ENCODE assay signal across 1 cellular context in the genomic region with DNA sequence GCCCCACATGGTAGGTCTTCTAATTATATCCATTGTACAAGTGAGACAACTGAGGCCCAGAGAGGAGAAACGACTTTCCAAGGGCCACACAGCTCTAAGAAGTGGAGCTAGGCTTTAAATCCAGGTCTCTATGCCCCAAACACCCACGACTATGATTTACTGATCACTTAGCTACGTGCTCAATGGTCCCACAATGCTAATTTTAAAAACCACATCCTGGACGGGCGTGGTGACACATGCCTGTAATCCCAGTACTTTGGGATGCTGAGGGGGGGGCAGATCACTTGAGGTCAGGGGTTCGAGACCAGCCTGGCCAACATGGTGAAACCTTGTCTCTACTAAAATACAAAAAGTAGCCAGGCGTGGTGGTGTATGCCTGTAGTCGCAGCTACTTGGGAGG.
A peak's percentile ranks its signal among the peaks of the same experiment; 100 is the strongest.
TF ChIP-seq lines count a peak whose summit lies in the region.

No MANE protein-coding gene starts in this region.

TF ChIP-seq in GM12878, 131 proteins besides CTCF, POLR2A, EP300 and RAD21:
- TF ChIP-seq IKZF2 (IDR thresholded peaks at IDR 0.05) (peak; percentile 57 to 75; a peak in 3 of 4 replicates), RELB (IDR thresholded peaks at IDR 0.05; ENCODE audit: low read depth) (peak; percentile 47; the same call in 1 of the 2 replicates), ZZZ3 (IDR thresholded peaks at IDR 0.05; ENCODE audit: control insufficient read depth, insufficient read length, low read depth) (no peak), MTA3 (IDR thresholded peaks at IDR 0.05; ENCODE audit: borderline replicate concordance, low read length) (no peak), TCF7 (IDR thresholded peaks at IDR 0.05; ENCODE audit: borderline replicate concordance) (no peak), ZSCAN29 (IDR thresholded peaks at IDR 0.05) (no peak), RUNX3 (IDR thresholded peaks at IDR 0.05; ENCODE audit: low read length) (peak; percentile 54), ETV6 (conservative IDR thresholded peaks at IDR 0.05 in 1 of 2, IDR thresholded peaks at IDR 0.05 in 1 of 2; ENCODE audit: borderline replicate concordance in 1 of 2, low read depth in 1 of 2) (no peak), ZNF217 (IDR thresholded peaks at IDR 0.05) (0 out of 2 replicates have a peak, but pooled peaks have one; percentile 81), WRNIP1 (IDR thresholded peaks at IDR 0.05; ENCODE audit: borderline replicate concordance, low read depth, low read length) (0 out of 2 replicates have a peak, but pooled peaks have one; percentile 50), EED (IDR thresholded peaks at IDR 0.05; ENCODE audit: low read depth) (peak; percentile 6; the same call in 1 of the 2 replicates)
- TF ChIP-seq, protein P1, sequence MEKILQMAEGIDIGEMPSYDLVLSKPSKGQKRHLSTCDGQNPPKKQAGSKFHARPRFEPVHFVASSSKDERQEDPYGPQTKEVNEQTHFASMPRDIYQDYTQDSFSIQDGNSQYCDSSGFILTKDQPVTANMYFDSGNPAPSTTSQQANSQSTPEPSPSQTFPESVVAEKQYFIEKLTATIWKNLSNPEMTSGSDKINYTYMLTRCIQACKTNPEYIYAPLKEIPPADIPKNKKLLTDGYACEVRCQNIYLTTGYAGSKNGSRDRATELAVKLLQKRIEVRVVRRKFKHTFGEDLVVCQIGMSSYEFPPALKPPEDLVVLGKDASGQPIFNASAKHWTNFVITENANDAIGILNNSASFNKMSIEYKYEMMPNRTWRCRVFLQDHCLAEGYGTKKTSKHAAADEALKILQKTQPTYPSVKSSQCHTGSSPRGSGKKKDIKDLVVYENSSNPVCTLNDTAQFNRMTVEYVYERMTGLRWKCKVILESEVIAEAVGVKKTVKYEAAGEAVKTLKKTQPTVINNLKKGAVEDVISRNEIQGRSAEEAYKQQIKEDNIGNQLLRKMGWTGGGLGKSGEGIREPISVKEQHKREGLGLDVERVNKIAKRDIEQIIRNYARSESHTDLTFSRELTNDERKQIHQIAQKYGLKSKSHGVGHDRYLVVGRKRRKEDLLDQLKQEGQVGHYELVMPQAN (conservative IDR thresholded peaks at IDR 0.05): 0 out of 2 replicates have a peak, but pooled peaks have one; percentile 34
